In the genomic region with DNA sequence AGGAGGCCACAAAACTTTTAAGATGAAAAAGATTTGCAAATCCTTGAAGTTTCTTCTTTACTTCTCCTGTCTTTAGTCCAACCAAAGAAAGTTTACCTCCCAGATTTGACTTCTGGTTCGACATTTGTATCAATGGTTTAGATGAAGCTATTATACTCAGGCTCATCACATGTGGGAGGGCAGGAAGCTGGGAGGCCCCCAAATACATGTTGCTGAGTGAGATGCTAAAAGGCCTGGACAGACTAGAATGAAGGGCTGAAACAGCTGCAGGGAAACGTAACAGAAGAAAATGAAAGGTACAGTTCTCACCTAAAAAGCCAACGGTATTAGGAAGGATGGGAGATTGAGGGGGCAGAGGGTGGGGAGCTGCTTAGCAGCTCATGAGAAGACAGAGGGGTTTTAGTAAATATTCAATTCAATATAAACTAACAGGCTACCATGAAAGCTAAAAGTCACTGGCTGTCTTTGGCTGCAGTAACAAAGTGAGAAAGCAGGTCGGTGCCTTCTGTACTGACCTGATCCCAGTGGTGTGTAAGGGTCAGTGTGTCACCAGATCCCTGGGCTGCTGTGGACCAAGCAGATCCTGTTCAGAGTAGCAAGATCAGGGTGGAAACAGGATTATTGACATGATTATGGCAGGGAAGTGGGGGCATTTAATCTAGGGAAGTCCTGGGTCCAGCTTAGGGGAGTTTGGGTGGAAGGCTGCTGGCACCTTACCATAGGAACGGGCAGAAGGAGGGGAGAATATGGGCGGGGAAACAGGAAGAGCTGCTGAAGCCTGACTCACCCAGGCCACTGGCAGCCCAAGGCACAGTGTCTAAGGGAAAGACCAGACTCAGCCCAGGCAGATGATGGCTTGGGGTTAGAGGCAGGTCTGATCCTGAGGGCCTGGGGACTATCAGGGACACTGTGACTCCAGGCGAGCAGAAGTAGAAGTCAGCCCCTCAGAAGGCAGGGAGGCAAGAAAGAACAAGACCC, we compare ENCODE assay signal across 9 cellular contexts.
DNase-seq lines count a peak whose midpoint lies in the region; ATAC-seq and TF ChIP-seq lines count a peak whose summit lies in the region.
"Had no signal": no experiment of that assay in that cellular context is flagged by ENCODE, and none has a peak within 500 bp of the region (broad histone marks: within the 10 kb centered on the region; RNA-seq: fewer than 3 reads in every experiment).

No MANE protein-coding gene starts in this region.

- TF ChIP-seq CTCF in HFFc6 (IDR thresholded peaks at IDR 0.05) = no peak

- H3K9me3 Mint-ChIP-seq in HFFc6 = no peaks in the 10 kb centered on the region
- H3K9me3 Mint-ChIP-seq in activated naive CD8-positive, alpha-beta T cell treated with anti-CD3 and anti-CD28 coated beads, Interleukin-2, amount 50 U/mL, for 24 hours = no peaks in the 10 kb centered on the region

- no peak overlapping the region for H3K27ac Mint-ChIP-seq in HFFc6
- peak overlapping the region; percentile 38 for H3K27ac Mint-ChIP-seq in activated naive CD8-positive, alpha-beta T cell treated with anti-CD3 and anti-CD28 coated beads, Interleukin-2, amount 50 U/mL, for 24 hours

- H3K27me3 Mint-ChIP-seq in HFFc6 (ENCODE audit: insufficient read depth) = peaks cover 66% of the 10 kb centered on the region
- peaks cover 13% of the 10 kb centered on the region for H3K27me3 Mint-ChIP-seq in activated naive CD8-positive, alpha-beta T cell treated with anti-CD3 and anti-CD28 coated beads, Interleukin-2, amount 50 U/mL, for 24 hours

- ATAC-seq in activated naive CD8-positive, alpha-beta T cell treated with anti-CD3 and anti-CD28 coated beads, Interleukin-2, amount 50 U/mL, for 24 hours = peak; percentile 73

- DNase-seq in AG20443 (ENCODE audit: low spot score) (peak; percentile 86), HFFc6 (peak; percentile 22), lung microvascular endothelial cell (ENCODE audit: low read depth in 2 of 2) (peak; percentile 42 to 77), NCI-H2171 treated with DMSO at 0.1 percent for 48 hours (lab: John Stamatoyannopoulos, UW) (no peak), NCI-H2227 (lab: John Stamatoyannopoulos, UW; ENCODE audit: unreplicated experiment) (no peak), NCI-H2227 treated with DMSO at 0.1 percent for 48 hours (lab: John Stamatoyannopoulos, UW) (no peak)
- DNase-seq in activated naive CD8-positive, alpha-beta T cell treated with anti-CD3 and anti-CD28 coated beads, Interleukin-2, amount 50 U/mL, for 24 hours = peak; percentile 36
- DNase-seq in stimulated activated CD4-positive, alpha-beta T cell treated with anti-CD3 and anti-CD28 coated beads, Interleukin-2, amount 100 ng/mL, for 48 hours = no peak
- DNase-seq: head of caudate nucleus had no signal

- H3K4me1 Mint-ChIP-seq in HFFc6 (ENCODE audit: low read depth) = peaks cover 14% of the 10 kb centered on the region
- H3K4me1 Mint-ChIP-seq in activated naive CD8-positive, alpha-beta T cell treated with anti-CD3 and anti-CD28 coated beads, Interleukin-2, amount 50 U/mL, for 24 hours = peaks cover 23% of the 10 kb centered on the region

- no peaks in the 10 kb centered on the region for H3K36me3 Mint-ChIP-seq in HFFc6 (ENCODE audit: low read depth)
- no peaks in the 10 kb centered on the region for H3K36me3 Mint-ChIP-seq in activated naive CD8-positive, alpha-beta T cell treated with anti-CD3 and anti-CD28 coated beads, Interleukin-2, amount 50 U/mL, for 24 hours (ENCODE audit: low read depth)

- no peak overlapping the region for H3K4me3 Mint-ChIP-seq in HFFc6
- H3K4me3 Mint-ChIP-seq in activated naive CD8-positive, alpha-beta T cell treated with anti-CD3 and anti-CD28 coated beads, Interleukin-2, amount 50 U/mL, for 24 hours = no peak overlapping the region

Comparison
In these comparisons a context has a peak if more than half of its experiments do, and no peak if none do; other contexts are left out.
1. DNase-seq: peak in AG20443 (single experiment), HFFc6 (single experiment), activated naive CD8-positive, alpha-beta T cell treated with anti-CD3 and anti-CD28 coated beads, Interleukin-2, amount 50 U/mL, for 24 hours (single experiment) and lung microvascular endothelial cell (2 of 2); none in NCI-H2171 treated with DMSO at 0.1 percent for 48 hours (single experiment), NCI-H2227 (single experiment), NCI-H2227 treated with DMSO at 0.1 percent for 48 hours (single experiment) and stimulated activated CD4-positive, alpha-beta T cell treated with anti-CD3 and anti-CD28 coated beads, Interleukin-2, amount 100 ng/mL, for 48 hours (0 of 2).